Comparison of ENCODE assay signal across 13 cellular contexts in genomic region chrX:149795531-149795930, GRCh38. TPM values are rescaled to one million over a fixed set of nuclear protein-coding genes. Genes with fewer than 3 reads are reported as not detected.
A peak's percentile ranks its signal among the peaks of the same experiment; 100 is the strongest.
DNase-seq lines count a peak whose midpoint lies in the region; ATAC-seq lines count a peak whose summit lies in the region.
"Not testable (repeated sequence)": the region's sequence is repeated elsewhere in the genome, so short reads cannot be mapped to it uniquely, and the experiment has no call there.
"Had no signal": no experiment of that assay in that cellular context is flagged by ENCODE, and none has a peak within 500 bp of the region (broad histone marks: within the 10 kb centered on the region; RNA-seq: fewer than 3 reads in every experiment).

No MANE protein-coding gene starts in this region.

- not testable (repeated sequence) for H3K4me1 ChIP-seq in naive thymus-derived CD4-positive, alpha-beta T cell (ENCODE audit: control insufficient read depth in 2 of 2, insufficient read depth in 2 of 2, low read length in 2 of 2)

- not testable (repeated sequence) for H3K4me3 ChIP-seq in naive thymus-derived CD4-positive, alpha-beta T cell (ENCODE audit: low read length)

- peak; percentile 100 for ATAC-seq in GM18498 (IDR thresholded peaks at IDR 0.05; ENCODE audit: unreplicated experiment)
- ATAC-seq in GM19025 (IDR thresholded peaks at IDR 0.05; ENCODE audit: low read depth, unreplicated experiment) = peak; percentile 98
- ATAC-seq in GM21390 (IDR thresholded peaks at IDR 0.05; ENCODE audit: unreplicated experiment) = peak; percentile 100
- ATAC-seq in HG02642 (IDR thresholded peaks at IDR 0.05; ENCODE audit: poor library complexity, unreplicated experiment) = peak; percentile 100
- ATAC-seq in HG03064 (IDR thresholded peaks at IDR 0.05; ENCODE audit: low read depth, unreplicated experiment) = peak; percentile 99
- ATAC-seq in HG03460 (IDR thresholded peaks at IDR 0.05; ENCODE audit: unreplicated experiment) = peak; percentile 98
- ATAC-seq in activated T-cell treated with anti-CD3 and anti-CD28 coated beads, Interleukin-2, amount 50 U/mL, for 4 hours = peak; percentile 97 to 98
- ATAC-seq in naive thymus-derived CD4-positive, alpha-beta T cell = peak; percentile 31

- intact Hi-C loops in naive thymus-derived CD4-positive, alpha-beta T cell (cut with micrococcal nuclease) = not testable (repeated sequence)

- H3K9me3 Mint-ChIP-seq in activated T-cell treated with anti-CD3 and anti-CD28 coated beads, Interleukin-2, amount 50 U/mL, for 4 hours; naive thymus-derived CD4-positive, alpha-beta T cell: not testable (repeated sequence)

- H3K27me3 ChIP-seq in naive thymus-derived CD4-positive, alpha-beta T cell (ENCODE audit: control insufficient read depth in 2 of 2, insufficient read depth in 2 of 2, low read length in 2 of 2) = not testable (repeated sequence)

- H3K9me3 ChIP-seq in naive thymus-derived CD4-positive, alpha-beta T cell (ENCODE audit: control insufficient read depth in 2 of 3, low read length in 3 of 3) = not testable (repeated sequence)

- H3K4me1 Mint-ChIP-seq in activated T-cell treated with anti-CD3 and anti-CD28 coated beads, Interleukin-2, amount 50 U/mL, for 4 hours (ENCODE audit: low read depth) = peaks cover 21% of the 10 kb centered on the region
- H3K4me1 Mint-ChIP-seq in naive thymus-derived CD4-positive, alpha-beta T cell = peaks cover 3 to 32% (median 23%) of the 10 kb centered on the region in 7 donors

- H3K4me3 Mint-ChIP-seq in activated T-cell treated with anti-CD3 and anti-CD28 coated beads, Interleukin-2, amount 50 U/mL, for 4 hours; naive thymus-derived CD4-positive, alpha-beta T cell: not testable (repeated sequence)

- POLR2A ChIA-PET in naive thymus-derived CD4-positive, alpha-beta T cell (lab: Charles Lee) = not testable (repeated sequence)

- H3K27ac Mint-ChIP-seq in naive thymus-derived CD4-positive, alpha-beta T cell = not testable (repeated sequence)

- not testable (repeated sequence) for H3K27ac ChIP-seq in naive thymus-derived CD4-positive, alpha-beta T cell (ENCODE audit: low read depth, low read length)

- CTCF ChIA-PET in naive thymus-derived CD4-positive, alpha-beta T cell (lab: Charles Lee) = not testable (repeated sequence)

- H3K27me3 Mint-ChIP-seq in activated T-cell treated with anti-CD3 and anti-CD28 coated beads, Interleukin-2, amount 50 U/mL, for 4 hours (ENCODE audit: low read depth); naive thymus-derived CD4-positive, alpha-beta T cell: not testable (repeated sequence)

- not testable (repeated sequence) for H3K36me3 ChIP-seq in naive thymus-derived CD4-positive, alpha-beta T cell (ENCODE audit: control insufficient read depth in 2 of 3, insufficient read depth in 3 of 3, low read length in 3 of 3)

- not testable (repeated sequence) for DNase-seq in activated T-cell treated with anti-CD3 and anti-CD28 coated beads, Interleukin-2, amount 50 U/mL, for 4 hours; naive thymus-derived CD4-positive, alpha-beta T cell

- H3K36me3 Mint-ChIP-seq in activated T-cell treated with anti-CD3 and anti-CD28 coated beads, Interleukin-2, amount 50 U/mL, for 4 hours (ENCODE audit: insufficient read depth); naive thymus-derived CD4-positive, alpha-beta T cell: not testable (repeated sequence)

RNA-seq across cellular contexts. Expression of gene MAGEA9, which starts 13.8 kb away (rescaled TPM):
- total RNA-seq in activated T-cell treated with anti-CD3 and anti-CD28 coated beads, Interleukin-2, amount 50 U/mL, for 4 hours = not detected
- not detected for total RNA-seq in naive thymus-derived CD4-positive, alpha-beta T cell
- not detected for polyA plus RNA-seq in naive thymus-derived CD4-positive, alpha-beta T cell
- total RNA-seq: activated naive CD4-positive, alpha-beta T cell treated with anti-CD3 and anti-CD28 coated beads for 36 hours; MCF 10A; mesothelial cell of epicardium; Peyer's patch had no signal
- polyA plus RNA-seq: SK-N-SH had no signal

RNA-seq across cellular contexts. Expression of gene HSFX1, which starts 21.7 kb away (rescaled TPM):
- under 1 TPM in 2 of 3 donors, not detected in 1; 0.22 to 0.34 TPM for total RNA-seq in activated T-cell treated with anti-CD3 and anti-CD28 coated beads, Interleukin-2, amount 50 U/mL, for 4 hours
- total RNA-seq in naive thymus-derived CD4-positive, alpha-beta T cell = 1 to 10 TPM in 3 of 5 experiments, under 1 TPM in 2; 0.47 to 2.8 (median 1.2) TPM
- polyA plus RNA-seq in naive thymus-derived CD4-positive, alpha-beta T cell = under 1 TPM in 1 of 2 donors, not detected in 1; 0.52 TPM
- total RNA-seq: MCF 10A had no signal

Comparison
In these comparisons a context has a peak if more than half of its experiments do, and no peak if none do; other contexts are left out.
1. ATAC-seq: peak in every context shown above with its lines; median percentile 100 in GM18498; 100 in GM21390; 100 in HG02642; 99 in HG03064; 98 in GM19025; 98 in HG03460; 98 in activated T-cell treated with anti-CD3 and anti-CD28 coated beads, Interleukin-2, amount 50 U/mL, for 4 hours; 31 in naive thymus-derived CD4-positive, alpha-beta T cell.